Comparison of ENCODE assay signal across 27 cellular contexts in genomic region chr14:100027771-100028490, GRCh38.
"Had no signal": no experiment of that assay in that cellular context is flagged by ENCODE, and none has a peak within 500 bp of the region (broad histone marks: within the 10 kb centered on the region; RNA-seq: fewer than 3 reads in every experiment).

No MANE protein-coding gene starts in this region.

- ATAC-seq: activated CD8-positive, alpha-beta memory T cell treated with anti-CD3 and anti-CD28 coated beads, Interleukin-2, amount 10 ng/mL, durations not matched to agents 7 days and 5 days; activated T-helper 17 cell treated with anti-CD3 and anti-CD28 coated beads, Interleukin-2, amount 50 U/mL, for 72 hours; body of pancreas; esophagus mucosa; left cardiac atrium; naive thymus-derived CD4-positive, alpha-beta T cell; pancreas had no signal

- H3K4me3 Mint-ChIP-seq: activated B cell treated with CpG ODN at 0.5 μM for 24 hours; activated CD4-positive, alpha-beta memory T cell treated with anti-CD3 and anti-CD28 coated beads, Interleukin-2, amount 10 ng/mL, durations not matched to agents 7 days and 5 days; activated CD8-positive, alpha-beta memory T cell treated with anti-CD3 and anti-CD28 coated beads, Interleukin-2, amount 10 ng/mL, durations not matched to agents 7 days and 5 days; activated naive CD8-positive, alpha-beta T cell treated with anti-CD3 and anti-CD28 coated beads for 36 hours; activated T-helper 17 cell treated with anti-CD3 and anti-CD28 coated beads, Interleukin-2, amount 50 U/mL, for 72 hours; central memory CD8-positive, alpha-beta T cell; naive thymus-derived CD4-positive, alpha-beta T cell; T-helper 2 cell treated with Interferon-gamma antibody and Interleukin-4, amounts not matched to agents 5 μg/mL and 100 μg/mL, for 36 hours had no signal

- H3K4me3 ChIP-seq: body of pancreas, hepatocyte, pancreas, right lobe of liver, tibial nerve, uterus had no signal

- H3K36me3 Mint-ChIP-seq: activated CD8-positive, alpha-beta memory T cell treated with anti-CD3 and anti-CD28 coated beads, Interleukin-2, amount 10 ng/mL, durations not matched to agents 7 days and 5 days; activated naive CD8-positive, alpha-beta T cell treated with anti-CD3 and anti-CD28 coated beads for 36 hours had no signal

- H3K27me3 Mint-ChIP-seq: activated CD4-positive, alpha-beta memory T cell treated with anti-CD3 and anti-CD28 coated beads, Interleukin-2, amount 10 ng/mL, durations not matched to agents 7 days and 5 days; activated CD8-positive, alpha-beta memory T cell treated with anti-CD3 and anti-CD28 coated beads, Interleukin-2, amount 10 ng/mL, durations not matched to agents 7 days and 5 days; activated naive CD8-positive, alpha-beta T cell treated with anti-CD3 and anti-CD28 coated beads for 36 hours; activated T-helper 17 cell treated with anti-CD3 and anti-CD28 coated beads, Interleukin-2, amount 50 U/mL, for 72 hours; central memory CD8-positive, alpha-beta T cell; naive thymus-derived CD4-positive, alpha-beta T cell had no signal

- H3K4me2 ChIP-seq: hepatocyte had no signal

- H3K4me1 Mint-ChIP-seq: activated B cell treated with CpG ODN at 0.5 μM for 24 hours had no signal

- H3K9me3 Mint-ChIP-seq: activated B cell treated with CpG ODN at 0.5 μM for 24 hours; activated CD4-positive, alpha-beta memory T cell treated with anti-CD3 and anti-CD28 coated beads, Interleukin-2, amount 10 ng/mL, durations not matched to agents 7 days and 5 days; activated naive CD8-positive, alpha-beta T cell treated with anti-CD3 and anti-CD28 coated beads for 36 hours; activated T-helper 17 cell treated with anti-CD3 and anti-CD28 coated beads, Interleukin-2, amount 50 U/mL, for 72 hours; central memory CD8-positive, alpha-beta T cell; T-helper 2 cell treated with Interferon-gamma antibody and Interleukin-4, amounts not matched to agents 5 μg/mL and 100 μg/mL, for 36 hours had no signal

- H3K27ac ChIP-seq: hepatocyte, pancreas, tibial nerve, uterus had no signal

- H3K36me3 ChIP-seq: pancreas, right lobe of liver, tibial nerve, uterus had no signal

- H3K27me3 ChIP-seq: body of pancreas, hepatocyte, pancreas, right lobe of liver, tibial nerve, uterus had no signal

- DNase-seq: activated B cell treated with CpG ODN at 0.5 μM for 24 hours; activated CD4-positive, alpha-beta memory T cell treated with anti-CD3 and anti-CD28 coated beads, Interleukin-2, amount 10 ng/mL, durations not matched to agents 7 days and 5 days; activated CD4-positive, alpha-beta T cell treated with anti-CD3 and anti-CD28 coated beads for 4 hours; activated CD8-positive, alpha-beta memory T cell treated with anti-CD3 and anti-CD28 coated beads, Interleukin-2, amount 10 ng/mL, durations not matched to agents 7 days and 5 days; activated naive CD4-positive, alpha-beta T cell; activated naive CD8-positive, alpha-beta T cell treated with anti-CD3 and anti-CD28 coated beads for 36 hours; amygdala; body of pancreas; cortex of kidney; effector CD8-positive, alpha-beta T cell; foreskin fibroblast; left cardiac atrium; mesendoderm; naive thymus-derived CD4-positive, alpha-beta T cell; pancreas; right lobe of liver; stimulated activated CD4-positive, alpha-beta T cell treated with anti-CD3 and anti-CD28 coated beads, Interleukin-4, amount 100 ng/mL, for 4 hours; stimulated activated naive CD4-positive, alpha-beta T cell; substantia nigra; SW 1271; uterus had no signal

- H3K9me3 ChIP-seq: body of pancreas, pancreas, right lobe of liver, tibial nerve, uterus had no signal

- H2AFZ ChIP-seq: hepatocyte had no signal

- H3K27ac Mint-ChIP-seq: activated B cell treated with CpG ODN at 0.5 μM for 24 hours; activated CD4-positive, alpha-beta memory T cell treated with anti-CD3 and anti-CD28 coated beads, Interleukin-2, amount 10 ng/mL, durations not matched to agents 7 days and 5 days; activated CD8-positive, alpha-beta memory T cell treated with anti-CD3 and anti-CD28 coated beads, Interleukin-2, amount 10 ng/mL, durations not matched to agents 7 days and 5 days; activated naive CD8-positive, alpha-beta T cell treated with anti-CD3 and anti-CD28 coated beads for 36 hours; activated T-helper 17 cell treated with anti-CD3 and anti-CD28 coated beads, Interleukin-2, amount 50 U/mL, for 72 hours; T-helper 2 cell treated with Interferon-gamma antibody and Interleukin-4, amounts not matched to agents 5 μg/mL and 100 μg/mL, for 36 hours had no signal
